25 cellular contexts compared by ENCODE assay signal in the genomic region with DNA sequence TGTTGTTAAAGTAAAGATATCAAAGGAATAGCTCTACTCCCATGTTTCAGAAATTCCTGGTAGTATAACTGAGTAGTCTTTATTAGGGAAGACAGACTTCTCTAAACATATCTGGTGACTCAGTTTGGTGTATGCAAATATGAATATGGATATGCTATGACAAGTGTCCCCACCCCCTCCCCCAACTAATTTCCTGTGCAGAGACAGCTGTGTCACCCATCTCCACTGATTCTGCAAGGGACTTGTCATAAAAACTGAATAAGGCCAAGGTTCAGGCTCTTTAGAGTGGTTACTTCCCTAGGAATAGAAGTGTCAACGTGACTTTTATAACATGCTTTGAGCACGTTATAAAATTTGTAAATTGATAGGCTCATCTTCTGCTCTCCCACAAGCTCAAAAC.
DNase-seq lines count a peak whose midpoint lies in the region; ATAC-seq and TF ChIP-seq lines count a peak whose summit lies in the region.
"Had no signal": no experiment of that assay in that cellular context is flagged by ENCODE, and none has a peak within 500 bp of the region (broad histone marks: within the 10 kb centered on the region; RNA-seq: fewer than 3 reads in every experiment).

No MANE protein-coding gene starts in this region.

- peaks cover 28% of the 10 kb centered on the region for H3K4me1 Mint-ChIP-seq in activated CD4-positive, alpha-beta T cell treated with anti-CD3 and anti-CD28 coated beads, Interleukin-2, amount 10 ng/mL, durations not matched to agents 7 days and 5 days
- H3K4me1 Mint-ChIP-seq in activated CD4-positive, alpha-beta T cell treated with anti-CD3 and anti-CD28 coated beads, Interleukin-2, amount 10 ng/mL, durations not matched to agents 24 days and 14 days, result peaks cover 16% of the 10 kb centered on the region
- H3K4me1 Mint-ChIP-seq in CD8-positive, alpha-beta T cell (ENCODE audit: low read depth), result peaks cover 16% of the 10 kb centered on the region
- H3K4me1 Mint-ChIP-seq: stimulated activated effector memory CD8-positive, alpha-beta T cell treated with anti-CD3 and anti-CD28 coated beads, Interleukin-12 subunit alpha, Interleukin-12 subunit beta, amount 100 ng/mL, for 72 hours had no signal

- no peak overlapping the region for H3K4me3 Mint-ChIP-seq in activated CD4-positive, alpha-beta T cell treated with anti-CD3 and anti-CD28 coated beads, Interleukin-2, amount 10 ng/mL, durations not matched to agents 7 days and 5 days
- H3K4me3 Mint-ChIP-seq in activated CD4-positive, alpha-beta T cell treated with anti-CD3 and anti-CD28 coated beads, Interleukin-2, amount 10 ng/mL, durations not matched to agents 24 days and 14 days, result no peak overlapping the region
- no peak overlapping the region for H3K4me3 Mint-ChIP-seq in CD8-positive, alpha-beta T cell

- in situ Hi-C loops in HAP-1 (cut with MboI; ENCODE audit: low sequenced_read_pairs), result no loop called here

- no peaks in the 10 kb centered on the region for H3K27me3 ChIP-seq in CD8-positive, alpha-beta T cell (ENCODE audit: insufficient read depth, low read length)
- no peaks in the 10 kb centered on the region; the same call in 1 of the 2 replicates for H3K27me3 ChIP-seq in HAP-1 (ENCODE audit: low read depth)
- H3K27me3 ChIP-seq: body of pancreas, left lung had no signal

- no peak for TF ChIP-seq CTCF in CD8-positive, alpha-beta T cell (IDR thresholded peaks at IDR 0.05)

- H3K36me3 Mint-ChIP-seq in activated CD4-positive, alpha-beta T cell treated with anti-CD3 and anti-CD28 coated beads, Interleukin-2, amount 10 ng/mL, durations not matched to agents 7 days and 5 days (ENCODE audit: low read depth), result no peaks in the 10 kb centered on the region
- no peaks in the 10 kb centered on the region for H3K36me3 Mint-ChIP-seq in activated CD4-positive, alpha-beta T cell treated with anti-CD3 and anti-CD28 coated beads, Interleukin-2, amount 10 ng/mL, durations not matched to agents 24 days and 14 days (ENCODE audit: low read depth)
- H3K36me3 Mint-ChIP-seq in CD8-positive, alpha-beta T cell, result peaks cover 2% of the 10 kb centered on the region
- H3K36me3 Mint-ChIP-seq: naive thymus-derived CD4-positive, alpha-beta T cell; stimulated activated effector memory CD8-positive, alpha-beta T cell treated with anti-CD3 and anti-CD28 coated beads, Interleukin-12 subunit alpha, Interleukin-12 subunit beta, amount 100 ng/mL, for 72 hours had no signal

- no peaks in the 10 kb centered on the region for H3K9me3 Mint-ChIP-seq in activated CD4-positive, alpha-beta T cell treated with anti-CD3 and anti-CD28 coated beads, Interleukin-2, amount 10 ng/mL, durations not matched to agents 7 days and 5 days
- H3K9me3 Mint-ChIP-seq in activated CD4-positive, alpha-beta T cell treated with anti-CD3 and anti-CD28 coated beads, Interleukin-2, amount 10 ng/mL, durations not matched to agents 24 days and 14 days, result no peaks in the 10 kb centered on the region
- H3K9me3 Mint-ChIP-seq in CD8-positive, alpha-beta T cell, result no peaks in the 10 kb centered on the region
- H3K9me3 Mint-ChIP-seq: naive thymus-derived CD4-positive, alpha-beta T cell; stimulated activated effector memory CD8-positive, alpha-beta T cell treated with anti-CD3 and anti-CD28 coated beads, Interleukin-12 subunit alpha, Interleukin-12 subunit beta, amount 100 ng/mL, for 72 hours; T-helper 1 cell treated with Interleukin-12 subunit alpha and Interleukin-12 subunit beta and Interleukin-4 antibody, amounts not matched to agents 30 μg/mL and 1 μg/mL, for 36 hours had no signal

- H3K4me1 ChIP-seq in CD8-positive, alpha-beta T cell (ENCODE audit: insufficient read depth, low read length), result no peaks in the 10 kb centered on the region
- H3K4me1 ChIP-seq in HAP-1, result no peaks in the 10 kb centered on the region
- H3K4me1 ChIP-seq: body of pancreas, heart right ventricle, left lung had no signal

- DNase-seq in activated CD4-positive, alpha-beta T cell treated with anti-CD3 and anti-CD28 coated beads, Interleukin-2, amount 10 ng/mL, durations not matched to agents 7 days and 5 days, result no peak
- DNase-seq in activated CD4-positive, alpha-beta T cell treated with anti-CD3 and anti-CD28 coated beads, Interleukin-2, amount 10 ng/mL, durations not matched to agents 24 days and 14 days, result no peak
- no peak for DNase-seq in CD8-positive, alpha-beta T cell
- DNase-seq in SW480 (ENCODE audit: low spot score) (peak; percentile 33), left colon (no peak), NCI-H1105 (lab: John Stamatoyannopoulos, UW) (no peak), HAP-1 (ENCODE audit: low spot score in 2 of 2) (no peak)
- DNase-seq: activated CD8-positive, alpha-beta memory T cell treated with anti-CD3 and anti-CD28 coated beads, Interleukin-2, amount 50 U/mL, for 4 hours; body of pancreas; erythroblast; heart right ventricle; left lung; mesendoderm; naive thymus-derived CD4-positive, alpha-beta T cell; NCI-H1436 treated with DMSO at 0.1 percent for 48 hours; NCI-H2107; NCI-H446 treated with DMSO at 0.1 percent for 48 hours; NK-92 treated with Interleukin-12 subunit alpha and Interleukin-12 subunit beta, amount 100 ng/mL, for 24 hours; stimulated activated CD4-positive, alpha-beta T cell treated with anti-CD3 and anti-CD28 coated beads, Interleukin-2, amount 100 ng/mL, for 24 hours had no signal

- H3K27ac Mint-ChIP-seq in activated CD4-positive, alpha-beta T cell treated with anti-CD3 and anti-CD28 coated beads, Interleukin-2, amount 10 ng/mL, durations not matched to agents 7 days and 5 days, result peak overlapping the region; percentile 71
- no peak overlapping the region for H3K27ac Mint-ChIP-seq in activated CD4-positive, alpha-beta T cell treated with anti-CD3 and anti-CD28 coated beads, Interleukin-2, amount 10 ng/mL, durations not matched to agents 24 days and 14 days
- peak overlapping the region; percentile 45 for H3K27ac Mint-ChIP-seq in CD8-positive, alpha-beta T cell
- H3K27ac Mint-ChIP-seq: stimulated activated effector memory CD8-positive, alpha-beta T cell treated with anti-CD3 and anti-CD28 coated beads, Interleukin-12 subunit alpha, Interleukin-12 subunit beta, amount 100 ng/mL, for 72 hours had no signal

- no peak overlapping the region for H3K27ac ChIP-seq in CD8-positive, alpha-beta T cell (ENCODE audit: low read depth, low read length)
- H3K27ac ChIP-seq: body of pancreas, heart right ventricle, left lung had no signal

- CTCF ChIA-PET in activated CD4-positive, alpha-beta T cell treated with anti-CD3 and anti-CD28 coated beads, Interleukin-2, amount 10 ng/mL, durations not matched to agents 7 days and 5 days (lab: Charles Lee), result interaction anchor here (0.8 to 0.9 kb wide), 2 partner anchors 15 to 410 kb away, joined by 3 to 4 read pairs; no protein-coding TSS in a partner anchor
- CTCF ChIA-PET in CD8-positive, alpha-beta T cell (lab: Charles Lee), result no interaction called here

- POLR2A ChIA-PET in activated CD4-positive, alpha-beta T cell treated with anti-CD3 and anti-CD28 coated beads, Interleukin-2, amount 10 ng/mL, durations not matched to agents 7 days and 5 days (lab: Charles Lee), result no interaction called here
- POLR2A ChIA-PET in CD8-positive, alpha-beta T cell (lab: Charles Lee), result no interaction called here

- no peaks in the 10 kb centered on the region for H3K27me3 Mint-ChIP-seq in activated CD4-positive, alpha-beta T cell treated with anti-CD3 and anti-CD28 coated beads, Interleukin-2, amount 10 ng/mL, durations not matched to agents 7 days and 5 days
- no peaks in the 10 kb centered on the region for H3K27me3 Mint-ChIP-seq in activated CD4-positive, alpha-beta T cell treated with anti-CD3 and anti-CD28 coated beads, Interleukin-2, amount 10 ng/mL, durations not matched to agents 24 days and 14 days
- no peaks in the 10 kb centered on the region for H3K27me3 Mint-ChIP-seq in CD8-positive, alpha-beta T cell (ENCODE audit: low read depth)

- H3K36me3 ChIP-seq in CD8-positive, alpha-beta T cell (ENCODE audit: insufficient read depth, low read length), result no peaks in the 10 kb centered on the region
- H3K36me3 ChIP-seq in HAP-1 (replicated peaks), result no peaks in the 10 kb centered on the region
- H3K36me3 ChIP-seq: heart right ventricle, left lung had no signal

- no peak for ATAC-seq in CD8-positive, alpha-beta T cell
- ATAC-seq in left colon (peak; percentile 93), HG02642 (IDR thresholded peaks at IDR 0.05; ENCODE audit: poor library complexity, unreplicated experiment) (no peak)
- ATAC-seq: body of pancreas; GM12878; HCT116; heart right ventricle; left lung; naive thymus-derived CD4-positive, alpha-beta T cell; stimulated activated effector memory CD8-positive, alpha-beta T cell treated with anti-CD3 and anti-CD28 coated beads, Interleukin-12 subunit alpha, Interleukin-12 subunit beta, amount 100 ng/mL, for 72 hours had no signal

- no peak overlapping the region for H3K4me3 ChIP-seq in CD8-positive, alpha-beta T cell (ENCODE audit: low read depth, low read length)
- no peak overlapping the region for H3K4me3 ChIP-seq in HAP-1
- H3K4me3 ChIP-seq: body of pancreas, GM12878, heart right ventricle, left lung, smooth muscle cell had no signal

- intact Hi-C loops in activated CD4-positive, alpha-beta T cell treated with anti-CD3 and anti-CD28 coated beads, Interleukin-2, amount 10 ng/mL, durations not matched to agents 24 days and 14 days (cut with micrococcal nuclease), result loop anchor here (5.0 kb wide), 2 partner anchors 42 to 357 kb away; no protein-coding TSS in a partner anchor
- intact Hi-C loops in CD8-positive, alpha-beta T cell (cut with DNase I, micrococcal nuclease), result loop anchor here (1.0 to 5.0 kb wide), 3 partner anchors 38 to 397 kb away; no protein-coding TSS in a partner anchor
- intact Hi-C loops in left colon (cut with DNase I, micrococcal nuclease), result no loop called here

- no peaks in the 10 kb centered on the region for H3K9me3 ChIP-seq in CD8-positive, alpha-beta T cell (ENCODE audit: low read length)
- no peaks in the 10 kb centered on the region for H3K9me3 ChIP-seq in HAP-1
- H3K9me3 ChIP-seq: body of pancreas, heart right ventricle, left lung had no signal

Comparison
In these comparisons a context has a peak if more than half of its experiments do, and no peak if none do; other contexts are left out.
1. intact Hi-C loops: an anchor here in activated CD4-positive, alpha-beta T cell treated with anti-CD3 and anti-CD28 coated beads, Interleukin-2, amount 10 ng/mL, durations not matched to agents 24 days and 14 days (5.0 kb wide) and CD8-positive, alpha-beta T cell (1.0 to 5.0 kb wide); none called in left colon.